In genomic region chr5:38997579-38997978, GRCh38 we compare ENCODE assay signal across 1 cellular context.
TF ChIP-seq lines count a peak whose summit lies in the region.

No MANE protein-coding gene starts in this region.

TF ChIP-seq in GM23338, 12 proteins besides CTCF, POLR2A, EP300 and RAD21 (continued from another document):
- no peak for TF ChIP-seq REST (IDR thresholded peaks at IDR 0.05; ENCODE audit: unreplicated experiment)
